1 cellular context compared by ENCODE assay signal in genomic region chr18:12991839-12992216, GRCh38.
TF ChIP-seq lines count a peak whose summit lies in the region.

No MANE protein-coding gene starts in this region.

TF ChIP-seq in H1, 55 proteins besides CTCF, POLR2A, EP300 and RAD21 (continued from another document):
- no peak for TF ChIP-seq TBP (IDR thresholded peaks at IDR 0.05; ENCODE audit: low read depth, low read length)
- TF ChIP-seq ATF2 (IDR thresholded peaks at IDR 0.05; ENCODE audit: low read length): no peak
- no peak for TF ChIP-seq NANOG (IDR thresholded peaks at IDR 0.05; ENCODE audit: insufficient read depth, low read depth, low read length, poor library complexity, severe bottlenecking)
- TF ChIP-seq FOSL1 (IDR thresholded peaks at IDR 0.05; ENCODE audit: insufficient read depth, low read depth, low read length): no peak
- no peak for TF ChIP-seq TCF12 (IDR thresholded peaks at IDR 0.05; ENCODE audit: low read depth, low read length)
- no peak for TF ChIP-seq SAP30 (IDR thresholded peaks at IDR 0.05; ENCODE audit: insufficient read depth, insufficient replicate concordance, low read length)
- TF ChIP-seq JUND (IDR thresholded peaks at IDR 0.05; ENCODE audit: low read length): no peak
- TF ChIP-seq CREB1 (IDR thresholded peaks at IDR 0.05): no peak
